ENCODE assay signal across 8 cellular contexts in genomic region chr3:132256984-132257383, GRCh38.
A peak's percentile ranks its signal among the peaks of the same experiment; 100 is the strongest.
DNase-seq lines count a peak whose midpoint lies in the region; ATAC-seq and TF ChIP-seq lines count a peak whose summit lies in the region.

No MANE protein-coding gene starts in this region.

- ATAC-seq in lung (ENCODE audit: insufficient read depth, low FRiP score) (no peak), HG02610 (IDR thresholded peaks at IDR 0.05; ENCODE audit: unreplicated experiment) (no peak)
- no peak for ATAC-seq in activated CD8-positive, alpha-beta memory T cell treated with anti-CD3 and anti-CD28 coated beads, Interleukin-2, amount 10 ng/mL, durations not matched to agents 7 days and 5 days

- H3K4me1 Mint-ChIP-seq in activated CD8-positive, alpha-beta memory T cell treated with anti-CD3 and anti-CD28 coated beads, Interleukin-2, amount 10 ng/mL, durations not matched to agents 7 days and 5 days, result no peaks in the 10 kb centered on the region

- H3K36me3 ChIP-seq in brain microvascular endothelial cell (replicated peaks), result no peaks in the 10 kb centered on the region
- no peaks in the 10 kb centered on the region for H3K36me3 ChIP-seq in lung (ENCODE audit: control insufficient read depth in 2 of 2, insufficient read depth in 2 of 2, low read length in 2 of 2)

- no peaks in the 10 kb centered on the region for H3K9me3 ChIP-seq in lung (ENCODE audit: control insufficient read depth in 2 of 2, insufficient read depth in 1 of 2, low read length in 1 of 2)

- H3K27me3 Mint-ChIP-seq in activated CD8-positive, alpha-beta memory T cell treated with anti-CD3 and anti-CD28 coated beads, Interleukin-2, amount 10 ng/mL, durations not matched to agents 7 days and 5 days, result peaks cover 16% of the 10 kb centered on the region

- H3K27ac ChIP-seq in brain microvascular endothelial cell (no peak overlapping the region), lung (ENCODE audit: low read depth in 1 of 2, low read length in 1 of 2) (no peak overlapping the region)

- no peak overlapping the region for H3K27ac Mint-ChIP-seq in activated CD8-positive, alpha-beta memory T cell treated with anti-CD3 and anti-CD28 coated beads, Interleukin-2, amount 10 ng/mL, durations not matched to agents 7 days and 5 days

- no peaks in the 10 kb centered on the region for H3K4me1 ChIP-seq in lung (ENCODE audit: control insufficient read depth in 2 of 2, insufficient read depth in 2 of 2, low read length in 2 of 2)

- DNase-seq in ELF-1 (ENCODE audit: low read depth, low spot score) (peak; percentile 57), NCI-H146 (lab: John Stamatoyannopoulos, UW) (peak; percentile 60), brain microvascular endothelial cell (peak; percentile 20), lung (ENCODE audit: low spot score) (no peak)
- no peak for DNase-seq in stimulated activated CD4-positive, alpha-beta T cell treated with anti-CD3 and anti-CD28 coated beads, Interleukin-4, amount 100 ng/mL, for 1 hour
- DNase-seq in activated CD8-positive, alpha-beta memory T cell treated with anti-CD3 and anti-CD28 coated beads, Interleukin-2, amount 10 ng/mL, durations not matched to agents 7 days and 5 days, result no peak
- no peak for DNase-seq in activated effector memory CD4-positive, alpha-beta T cell treated with anti-CD3 and anti-CD28 coated beads, Interleukin-2, amount 50 U/mL, for 16 hours

- TF ChIP-seq CTCF in brain microvascular endothelial cell (IDR thresholded peaks at IDR 0.05; ENCODE audit: low read depth, low read length, missing control alignments), result peak; percentile 73
- TF ChIP-seq CTCF in lung (IDR thresholded peaks at IDR 0.05; ENCODE audit: control extremely low read depth, extremely low read depth), result peak; percentile 12

- H3K4me3 ChIP-seq in brain microvascular endothelial cell (ENCODE audit: low read depth, low read length), result no peak overlapping the region
- H3K4me3 ChIP-seq in lung, result no peak overlapping the region

- CTCF ChIA-PET in activated CD8-positive, alpha-beta memory T cell treated with anti-CD3 and anti-CD28 coated beads, Interleukin-2, amount 10 ng/mL, durations not matched to agents 7 days and 5 days (lab: Charles Lee), result no interaction called here

- H3K4me3 Mint-ChIP-seq in activated CD8-positive, alpha-beta memory T cell treated with anti-CD3 and anti-CD28 coated beads, Interleukin-2, amount 10 ng/mL, durations not matched to agents 7 days and 5 days, result no peak overlapping the region

- no peaks in the 10 kb centered on the region for H3K36me3 Mint-ChIP-seq in activated CD8-positive, alpha-beta memory T cell treated with anti-CD3 and anti-CD28 coated beads, Interleukin-2, amount 10 ng/mL, durations not matched to agents 7 days and 5 days

- 85 to 91% methylated on average over 1 of the region's 1 CpG for WGBS in lung, 2 donors

- no peaks in the 10 kb centered on the region for H3K27me3 ChIP-seq in brain microvascular endothelial cell (replicated peaks)
- H3K27me3 ChIP-seq in lung (ENCODE audit: control insufficient read depth, insufficient read depth), result no peaks in the 10 kb centered on the region

- in situ Hi-C loops in brain microvascular endothelial cell (cut with HindIII; ENCODE audit: low pct_ligation_motif_present, low sequenced_read_pairs), result no loop called here

- H3K9me3 Mint-ChIP-seq in activated CD8-positive, alpha-beta memory T cell treated with anti-CD3 and anti-CD28 coated beads, Interleukin-2, amount 10 ng/mL, durations not matched to agents 7 days and 5 days (ENCODE audit: low read depth), result no peaks in the 10 kb centered on the region

Comparison
In these comparisons a context has a peak if more than half of its experiments do, and no peak if none do; other contexts are left out.
1. DNase-seq: peak in ELF-1 (single experiment), NCI-H146 (single experiment) and brain microvascular endothelial cell (single experiment); none in lung (single experiment), stimulated activated CD4-positive, alpha-beta T cell treated with anti-CD3 and anti-CD28 coated beads, Interleukin-4, amount 100 ng/mL, for 1 hour (single experiment), activated CD8-positive, alpha-beta memory T cell treated with anti-CD3 and anti-CD28 coated beads, Interleukin-2, amount 10 ng/mL, durations not matched to agents 7 days and 5 days (single experiment) and activated effector memory CD4-positive, alpha-beta T cell treated with anti-CD3 and anti-CD28 coated beads, Interleukin-2, amount 50 U/mL, for 16 hours (single experiment).